ENCODE assay signal across 14 cellular contexts in the genomic region with DNA sequence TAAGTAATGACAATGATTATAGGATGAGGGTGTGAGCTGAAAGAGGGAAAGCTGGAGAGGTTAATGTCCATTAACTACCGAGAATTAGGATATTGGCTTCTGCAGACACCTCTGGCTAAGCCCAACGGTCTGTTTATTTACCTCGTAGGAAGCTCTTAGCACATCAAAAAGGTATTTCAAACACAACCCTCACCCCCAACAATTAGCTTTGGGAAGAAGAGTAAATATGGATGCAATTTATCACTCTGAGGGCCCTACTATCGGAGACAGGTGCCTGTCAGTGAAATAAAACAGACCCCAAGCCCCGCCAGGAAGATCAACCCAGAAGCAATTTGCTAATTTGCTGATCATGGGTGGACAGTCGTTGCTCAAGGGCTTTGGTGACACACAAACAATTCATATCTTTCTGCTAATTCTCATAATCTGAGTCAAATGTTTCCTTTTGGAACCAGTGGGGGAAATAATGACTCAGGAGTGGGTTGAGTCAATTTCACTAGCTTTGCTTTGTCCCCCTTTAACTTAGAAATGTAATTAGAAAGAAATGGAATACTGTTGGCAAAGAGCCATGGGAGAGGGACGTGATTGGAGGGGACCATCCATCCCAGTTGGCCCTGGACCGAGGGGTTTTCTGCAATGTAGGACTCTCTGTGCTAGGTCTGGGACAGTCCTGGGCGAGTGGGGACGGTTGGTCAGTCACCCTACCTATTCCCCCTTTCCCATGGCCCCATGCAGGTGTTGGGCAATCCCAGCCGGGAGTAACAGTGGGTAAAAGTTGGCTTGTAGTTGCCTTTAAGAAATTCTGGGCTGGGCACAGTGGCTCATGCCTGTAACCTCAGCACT.
A peak's percentile ranks its signal among the peaks of the same experiment; 100 is the strongest.
DNase-seq lines count a peak whose midpoint lies in the region; ATAC-seq and TF ChIP-seq lines count a peak whose summit lies in the region.
"Had no signal": no experiment of that assay in that cellular context is flagged by ENCODE, and none has a peak within 500 bp of the region (broad histone marks: within the 10 kb centered on the region; RNA-seq: fewer than 3 reads in every experiment).

No MANE protein-coding gene starts in this region.

- H2AFZ ChIP-seq in Karpas-422 (ENCODE audit: low read length) = no peak overlapping the region

- no peaks in the 10 kb centered on the region for H3K79me2 ChIP-seq in Karpas-422 (ENCODE audit: low read length)

- H3K9me3 ChIP-seq in endodermal cell (ENCODE audit: control insufficient read depth, low read length) (no peaks in the 10 kb centered on the region), Karpas-422 (ENCODE audit: low read length) (no peaks in the 10 kb centered on the region; the same call in 1 of the 2 replicates)
- H3K9me3 ChIP-seq: prostate gland had no signal

- H3K4me3 Mint-ChIP-seq in activated naive CD8-positive, alpha-beta T cell treated with anti-CD3 and anti-CD28 coated beads, Interleukin-2, amount 50 U/mL, for 24 hours = no peak overlapping the region
- no peak overlapping the region for H3K4me3 Mint-ChIP-seq in activated naive CD8-positive, alpha-beta T cell treated with anti-CD3 and anti-CD28 coated beads for 36 hours
- H3K4me3 Mint-ChIP-seq in endodermal cell = no peak overlapping the region
- no peak overlapping the region for H3K4me3 Mint-ChIP-seq in stimulated activated naive CD8-positive, alpha-beta T cell treated with anti-CD3 and anti-CD28 coated beads, Interleukin-15, Interleukin-2, amounts not matched to agents 100 ng/mL and 50 ng/mL, for 24 hours
- no peak overlapping the region for H3K4me3 Mint-ChIP-seq in nephron progenitor cell
- H3K4me3 Mint-ChIP-seq: activated naive CD8-positive, alpha-beta T cell treated with anti-CD3 and anti-CD28 coated beads, Interleukin-2, amount 10 ng/mL, durations not matched to agents 7 days and 5 days; CD14-positive monocyte had no signal

- H3K4me3 ChIP-seq in endodermal cell (ENCODE audit: low read length) = peak overlapping the region; percentile 74
- no peak overlapping the region for H3K4me3 ChIP-seq in Karpas-422 (ENCODE audit: low read length)
- H3K4me3 ChIP-seq: prostate gland had no signal

- H3K9me2 ChIP-seq in Karpas-422 (replicated peaks; ENCODE audit: insufficient read depth, low read length) = no peaks in the 10 kb centered on the region

- H3K9ac ChIP-seq in endodermal cell (ENCODE audit: extremely low read depth, low read length, poor library complexity, severe bottlenecking) (no peak overlapping the region), Karpas-422 (ENCODE audit: low read length) (no peak overlapping the region)

- 43 to 58% methylated on average over 10 to 11 of the region's 11 CpGs for WGBS in endodermal cell (ENCODE audit: insufficient coverage in 1 of 2, insufficient read length in 1 of 2), 2 experiments

- H3K36me3 ChIP-seq in endodermal cell (ENCODE audit: control insufficient read depth, insufficient read depth, low read length) = no peaks in the 10 kb centered on the region
- H3K36me3 ChIP-seq in Karpas-422 (ENCODE audit: insufficient read depth, low read length) = no peaks in the 10 kb centered on the region
- H3K36me3 ChIP-seq: prostate gland had no signal

- H3K36me3 Mint-ChIP-seq in activated naive CD8-positive, alpha-beta T cell treated with anti-CD3 and anti-CD28 coated beads, Interleukin-2, amount 50 U/mL, for 24 hours (ENCODE audit: low read depth) = no peaks in the 10 kb centered on the region
- H3K36me3 Mint-ChIP-seq in activated naive CD8-positive, alpha-beta T cell treated with anti-CD3 and anti-CD28 coated beads for 36 hours = no peaks in the 10 kb centered on the region
- H3K36me3 Mint-ChIP-seq in endodermal cell (ENCODE audit: low read depth) = no peaks in the 10 kb centered on the region
- no peaks in the 10 kb centered on the region for H3K36me3 Mint-ChIP-seq in stimulated activated naive CD8-positive, alpha-beta T cell treated with anti-CD3 and anti-CD28 coated beads, Interleukin-15, Interleukin-2, amounts not matched to agents 100 ng/mL and 50 ng/mL, for 24 hours (ENCODE audit: low read depth)
- H3K36me3 Mint-ChIP-seq in nephron progenitor cell (ENCODE audit: low read depth) = no peaks in the 10 kb centered on the region
- H3K36me3 Mint-ChIP-seq: activated naive CD8-positive, alpha-beta T cell treated with anti-CD3 and anti-CD28 coated beads, Interleukin-2, amount 10 ng/mL, durations not matched to agents 7 days and 5 days; CD14-positive monocyte had no signal

- peaks cover 25% of the 10 kb centered on the region for H3K4me1 Mint-ChIP-seq in activated naive CD8-positive, alpha-beta T cell treated with anti-CD3 and anti-CD28 coated beads, Interleukin-2, amount 50 U/mL, for 24 hours
- peaks cover 17% of the 10 kb centered on the region for H3K4me1 Mint-ChIP-seq in activated naive CD8-positive, alpha-beta T cell treated with anti-CD3 and anti-CD28 coated beads for 36 hours
- peaks cover 31% of the 10 kb centered on the region for H3K4me1 Mint-ChIP-seq in endodermal cell
- H3K4me1 Mint-ChIP-seq in stimulated activated naive CD8-positive, alpha-beta T cell treated with anti-CD3 and anti-CD28 coated beads, Interleukin-15, Interleukin-2, amounts not matched to agents 100 ng/mL and 50 ng/mL, for 24 hours (ENCODE audit: low read depth) = peaks cover 29% of the 10 kb centered on the region
- H3K4me1 Mint-ChIP-seq in nephron progenitor cell = peaks cover 62% of the 10 kb centered on the region

- H3K9me3 Mint-ChIP-seq in activated naive CD8-positive, alpha-beta T cell treated with anti-CD3 and anti-CD28 coated beads, Interleukin-2, amount 50 U/mL, for 24 hours = peaks cover 10% of the 10 kb centered on the region
- H3K9me3 Mint-ChIP-seq in activated naive CD8-positive, alpha-beta T cell treated with anti-CD3 and anti-CD28 coated beads for 36 hours = peaks cover 3% of the 10 kb centered on the region
- no peaks in the 10 kb centered on the region for H3K9me3 Mint-ChIP-seq in endodermal cell
- H3K9me3 Mint-ChIP-seq in stimulated activated naive CD8-positive, alpha-beta T cell treated with anti-CD3 and anti-CD28 coated beads, Interleukin-15, Interleukin-2, amounts not matched to agents 100 ng/mL and 50 ng/mL, for 24 hours = peaks cover 11% of the 10 kb centered on the region
- no peaks in the 10 kb centered on the region for H3K9me3 Mint-ChIP-seq in nephron progenitor cell

- DNase-seq in activated naive CD8-positive, alpha-beta T cell treated with anti-CD3 and anti-CD28 coated beads, Interleukin-2, amount 50 U/mL, for 24 hours = no peak
- no peak for DNase-seq in activated naive CD8-positive, alpha-beta T cell treated with anti-CD3 and anti-CD28 coated beads for 36 hours
- DNase-seq in NCI-H510A treated with DMSO at 0.1 percent for 48 hours (lab: John Stamatoyannopoulos, UW) (peak; percentile 79), endodermal cell (no peak), substantia nigra (lab: John Stamatoyannopoulos, UW) (no peak), Karpas-422 (no peak), nephron progenitor cell (no peak)
- DNase-seq: activated naive CD8-positive, alpha-beta T cell treated with anti-CD3 and anti-CD28 coated beads, Interleukin-2, amount 10 ng/mL, durations not matched to agents 7 days and 5 days; hypothalamus; NCI-H1694; T-helper 9 cell had no signal

- TF ChIP-seq CTCF in endodermal cell (conservative IDR thresholded peaks at IDR 0.05) = no peak
- TF ChIP-seq CTCF in nephron progenitor cell (IDR thresholded peaks at IDR 0.05) = no peak

- no peak overlapping the region for H3K4me2 ChIP-seq in Karpas-422 (ENCODE audit: low read depth, low read length, poor library complexity, severe bottlenecking)

- H3K27ac Mint-ChIP-seq in activated naive CD8-positive, alpha-beta T cell treated with anti-CD3 and anti-CD28 coated beads, Interleukin-2, amount 50 U/mL, for 24 hours = peak overlapping the region; percentile 15
- no peak overlapping the region for H3K27ac Mint-ChIP-seq in activated naive CD8-positive, alpha-beta T cell treated with anti-CD3 and anti-CD28 coated beads for 36 hours
- no peak overlapping the region for H3K27ac Mint-ChIP-seq in endodermal cell
- H3K27ac Mint-ChIP-seq in stimulated activated naive CD8-positive, alpha-beta T cell treated with anti-CD3 and anti-CD28 coated beads, Interleukin-15, Interleukin-2, amounts not matched to agents 100 ng/mL and 50 ng/mL, for 24 hours = peak overlapping the region; percentile 14
- no peak overlapping the region for H3K27ac Mint-ChIP-seq in nephron progenitor cell
- H3K27ac Mint-ChIP-seq: activated naive CD8-positive, alpha-beta T cell treated with anti-CD3 and anti-CD28 coated beads, Interleukin-2, amount 10 ng/mL, durations not matched to agents 7 days and 5 days had no signal

- peaks cover 1% of the 10 kb centered on the region for H3K27me3 Mint-ChIP-seq in activated naive CD8-positive, alpha-beta T cell treated with anti-CD3 and anti-CD28 coated beads, Interleukin-2, amount 50 U/mL, for 24 hours
- no peaks in the 10 kb centered on the region for H3K27me3 Mint-ChIP-seq in activated naive CD8-positive, alpha-beta T cell treated with anti-CD3 and anti-CD28 coated beads for 36 hours
- H3K27me3 Mint-ChIP-seq in endodermal cell (ENCODE audit: insufficient read depth) (peaks cover 77% of the 10 kb centered on the region), nephron progenitor cell (ENCODE audit: low read depth, poor library complexity) (peaks cover 15% of the 10 kb centered on the region)
- no peaks in the 10 kb centered on the region for H3K27me3 Mint-ChIP-seq in stimulated activated naive CD8-positive, alpha-beta T cell treated with anti-CD3 and anti-CD28 coated beads, Interleukin-15, Interleukin-2, amounts not matched to agents 100 ng/mL and 50 ng/mL, for 24 hours
- H3K27me3 Mint-ChIP-seq: activated naive CD8-positive, alpha-beta T cell treated with anti-CD3 and anti-CD28 coated beads, Interleukin-2, amount 10 ng/mL, durations not matched to agents 7 days and 5 days had no signal

- no peaks in the 10 kb centered on the region for H4K20me1 ChIP-seq in Karpas-422 (ENCODE audit: insufficient read depth, low read depth, low read length)

- ATAC-seq in activated naive CD8-positive, alpha-beta T cell treated with anti-CD3 and anti-CD28 coated beads, Interleukin-2, amount 50 U/mL, for 24 hours = peak; percentile 67

- peaks cover 10% of the 10 kb centered on the region for H3K4me1 ChIP-seq in endodermal cell (ENCODE audit: control insufficient read depth, insufficient read depth, low read length)
- no peaks in the 10 kb centered on the region for H3K4me1 ChIP-seq in Karpas-422 (ENCODE audit: low read length)
- H3K4me1 ChIP-seq: prostate gland had no signal

- peaks cover 39% of the 10 kb centered on the region for H3K27me3 ChIP-seq in endodermal cell (ENCODE audit: control insufficient read depth, insufficient read depth, low read length, poor library complexity, severe bottlenecking)
- H3K27me3 ChIP-seq in Karpas-422 (ENCODE audit: low read length) = no peaks in the 10 kb centered on the region

- no peak overlapping the region for H3K27ac ChIP-seq in endodermal cell (ENCODE audit: low read depth, low read length)
- H3K27ac ChIP-seq in substantia nigra (ENCODE audit: low read depth, low read length, poor library complexity, severe bottlenecking) = no peak overlapping the region
- H3K27ac ChIP-seq in Karpas-422 (ENCODE audit: low read length) = no peak overlapping the region
- H3K27ac ChIP-seq: prostate gland had no signal

Comparison
In these comparisons a context has a peak if more than half of its experiments do, and no peak if none do; other contexts are left out.
1. H3K27ac Mint-ChIP-seq: peak in activated naive CD8-positive, alpha-beta T cell treated with anti-CD3 and anti-CD28 coated beads, Interleukin-2, amount 50 U/mL, for 24 hours (single experiment) and stimulated activated naive CD8-positive, alpha-beta T cell treated with anti-CD3 and anti-CD28 coated beads, Interleukin-15, Interleukin-2, amounts not matched to agents 100 ng/mL and 50 ng/mL, for 24 hours (single experiment); none in activated naive CD8-positive, alpha-beta T cell treated with anti-CD3 and anti-CD28 coated beads for 36 hours (single experiment), endodermal cell (single experiment) and nephron progenitor cell (single experiment).